Comparison of ENCODE assay signal across 13 cellular contexts in the genomic region with DNA sequence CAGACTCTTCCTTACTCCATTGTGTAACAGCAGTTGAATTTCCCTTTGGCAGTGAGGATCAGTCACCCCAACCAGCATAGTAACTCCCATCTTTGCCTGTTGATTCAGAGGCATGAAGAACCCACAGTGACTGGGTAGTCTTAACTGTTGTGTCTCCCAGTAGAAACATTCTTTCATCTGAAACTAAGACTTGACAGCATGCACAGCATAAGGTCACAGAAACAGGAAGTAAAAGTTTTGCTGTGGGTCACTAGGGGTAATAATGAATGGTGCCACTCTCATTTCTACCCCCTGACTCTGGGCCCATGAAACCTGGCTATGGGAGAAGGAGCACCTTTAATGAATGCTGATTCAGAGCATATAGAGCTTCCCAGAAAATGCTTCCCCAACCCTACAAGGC. TPM values are rescaled to one million over a fixed set of nuclear protein-coding genes. Genes with fewer than 3 reads are reported as not detected.
DNase-seq lines count a peak whose midpoint lies in the region; ATAC-seq lines count a peak whose summit lies in the region.
"Had no signal": no experiment of that assay in that cellular context is flagged by ENCODE, and none has a peak within 500 bp of the region (broad histone marks: within the 10 kb centered on the region; RNA-seq: fewer than 3 reads in every experiment).

No MANE protein-coding gene starts in this region.

- H3K4me1 Mint-ChIP-seq in activated naive CD8-positive, alpha-beta T cell treated with anti-CD3 and anti-CD28 coated beads, Interleukin-2, amount 50 U/mL, for 24 hours = no peaks in the 10 kb centered on the region
- peaks cover 0 to 5% of the 10 kb centered on the region in 2 donors for H3K4me1 Mint-ChIP-seq in natural killer cell treated with Interleukin-12 subunit alpha and Interleukin-12 subunit beta and Interleukin-15 and Interleukin-18, amount 100 ng/mL, for 72 hours (ENCODE audit: low read depth in 2 of 2)
- H3K4me1 Mint-ChIP-seq: natural killer cell had no signal

- H3K36me3 Mint-ChIP-seq in activated naive CD8-positive, alpha-beta T cell treated with anti-CD3 and anti-CD28 coated beads, Interleukin-2, amount 50 U/mL, for 24 hours (ENCODE audit: low read depth) = no peaks in the 10 kb centered on the region
- peaks cover 6% of the 10 kb centered on the region for H3K36me3 Mint-ChIP-seq in natural killer cell treated with Interleukin-12 subunit alpha and Interleukin-12 subunit beta and Interleukin-15 and Interleukin-18, amount 100 ng/mL, for 72 hours
- H3K36me3 Mint-ChIP-seq: natural killer cell had no signal

- H3K27ac Mint-ChIP-seq in activated naive CD8-positive, alpha-beta T cell treated with anti-CD3 and anti-CD28 coated beads, Interleukin-2, amount 50 U/mL, for 24 hours = no peak overlapping the region
- no peak overlapping the region for H3K27ac Mint-ChIP-seq in natural killer cell treated with Interleukin-12 subunit alpha and Interleukin-12 subunit beta and Interleukin-15 and Interleukin-18, amount 100 ng/mL, for 72 hours
- H3K27ac Mint-ChIP-seq: activated CD8-positive, alpha-beta T cell treated with anti-CD3 and anti-CD28 coated beads, Interleukin-2, amount 10 ng/mL, durations not matched to agents 7 days and 5 days; activated naive CD4-positive, alpha-beta T cell treated with anti-CD3 and anti-CD28 coated beads, Interleukin-2, amount 50 U/mL, for 72 hours; natural killer cell had no signal

- H3K4me3 Mint-ChIP-seq in activated naive CD8-positive, alpha-beta T cell treated with anti-CD3 and anti-CD28 coated beads, Interleukin-2, amount 50 U/mL, for 24 hours = no peak overlapping the region
- no peak overlapping the region for H3K4me3 Mint-ChIP-seq in natural killer cell treated with Interleukin-12 subunit alpha and Interleukin-12 subunit beta and Interleukin-15 and Interleukin-18, amount 100 ng/mL, for 72 hours
- H3K4me3 Mint-ChIP-seq: activated CD8-positive, alpha-beta T cell treated with anti-CD3 and anti-CD28 coated beads, Interleukin-2, amount 10 ng/mL, durations not matched to agents 7 days and 5 days; natural killer cell had no signal

- peaks cover 20% of the 10 kb centered on the region for H3K27me3 Mint-ChIP-seq in activated naive CD8-positive, alpha-beta T cell treated with anti-CD3 and anti-CD28 coated beads, Interleukin-2, amount 50 U/mL, for 24 hours
- peaks cover 38 to 39% of the 10 kb centered on the region in 2 donors for H3K27me3 Mint-ChIP-seq in natural killer cell treated with Interleukin-12 subunit alpha and Interleukin-12 subunit beta and Interleukin-15 and Interleukin-18, amount 100 ng/mL, for 72 hours

- H3K9me3 Mint-ChIP-seq in activated naive CD8-positive, alpha-beta T cell treated with anti-CD3 and anti-CD28 coated beads, Interleukin-2, amount 50 U/mL, for 24 hours = peaks cover 6% of the 10 kb centered on the region
- H3K9me3 Mint-ChIP-seq in natural killer cell treated with Interleukin-12 subunit alpha and Interleukin-12 subunit beta and Interleukin-15 and Interleukin-18, amount 100 ng/mL, for 72 hours = peaks cover 10% of the 10 kb centered on the region

- DNase-seq in kidney tubule cell (ENCODE audit: low spot score) (peak; percentile 12), DMS153 treated with DMSO at 0.1 percent for 48 hours (lab: John Stamatoyannopoulos, UW; ENCODE audit: unreplicated experiment) (no peak)
- no peak for DNase-seq in central memory CD4-positive, alpha-beta T cell
- DNase-seq in activated naive CD8-positive, alpha-beta T cell treated with anti-CD3 and anti-CD28 coated beads, Interleukin-2, amount 50 U/mL, for 24 hours = no peak
- DNase-seq in natural killer cell treated with Interleukin-12 subunit alpha and Interleukin-12 subunit beta and Interleukin-15 and Interleukin-18, amount 100 ng/mL, for 72 hours (ENCODE audit: low spot score) = no peak
- DNase-seq: activated CD8-positive, alpha-beta T cell treated with anti-CD3 and anti-CD28 coated beads, Interleukin-2, amount 10 ng/mL, durations not matched to agents 7 days and 5 days; natural killer cell; NCI-H1436; T-helper 2 cell had no signal

- ATAC-seq in GM19023 (IDR thresholded peaks at IDR 0.05; ENCODE audit: unreplicated experiment) (peak; percentile 59), GM21717 (IDR thresholded peaks at IDR 0.05; ENCODE audit: unreplicated experiment) (peak; percentile 62), HG03108 (IDR thresholded peaks at IDR 0.05; ENCODE audit: unreplicated experiment) (peak; percentile 53)
- ATAC-seq in activated naive CD8-positive, alpha-beta T cell treated with anti-CD3 and anti-CD28 coated beads, Interleukin-2, amount 50 U/mL, for 24 hours = no peak
- no peak for ATAC-seq in natural killer cell treated with Interleukin-12 subunit alpha and Interleukin-12 subunit beta and Interleukin-15 and Interleukin-18, amount 100 ng/mL, for 72 hours
- ATAC-seq: activated CD8-positive, alpha-beta T cell treated with anti-CD3 and anti-CD28 coated beads, Interleukin-2, amount 10 ng/mL, durations not matched to agents 7 days and 5 days; activated naive CD4-positive, alpha-beta T cell treated with anti-CD3 and anti-CD28 coated beads, Interleukin-2, amount 50 U/mL, for 72 hours; natural killer cell had no signal

RNA-seq across cellular contexts. Expression of a gene that starts 8.3 kb away (rescaled TPM):
- total RNA-seq in natural killer cell treated with Interleukin-12 subunit alpha and Interleukin-12 subunit beta and Interleukin-15 and Interleukin-18, amount 100 ng/mL, for 72 hours = not detected
- total RNA-seq: activated CD8-positive, alpha-beta T cell treated with anti-CD3 and anti-CD28 coated beads, Interleukin-2, amount 10 ng/mL, durations not matched to agents 7 days and 5 days had no signal

RNA-seq across cellular contexts. Expression of a gene that starts 23.6 kb away (rescaled TPM):
- 10 to 100 TPM; 43.1 to 79.9 TPM for total RNA-seq in natural killer cell treated with Interleukin-12 subunit alpha and Interleukin-12 subunit beta and Interleukin-15 and Interleukin-18, amount 100 ng/mL, for 72 hours

Comparison
In these comparisons a context has a peak if more than half of its experiments do, and no peak if none do; other contexts are left out.
1. ATAC-seq: peak in GM19023 (single experiment), GM21717 (single experiment) and HG03108 (single experiment); none in activated naive CD8-positive, alpha-beta T cell treated with anti-CD3 and anti-CD28 coated beads, Interleukin-2, amount 50 U/mL, for 24 hours (single experiment) and natural killer cell treated with Interleukin-12 subunit alpha and Interleukin-12 subunit beta and Interleukin-15 and Interleukin-18, amount 100 ng/mL, for 72 hours (0 of 2).